1 cellular context compared by ENCODE assay signal in genomic region chr22:38067771-38068360, GRCh38.
TF ChIP-seq lines count a peak whose summit lies in the region.

No MANE protein-coding gene starts in this region.

TF ChIP-seq in WTC11, 78 proteins besides CTCF, POLR2A, EP300 and RAD21 (continued from another document):
- TF ChIP-seq AR (CRISPR knock-in tag; IDR thresholded peaks at IDR 0.05) (no peak), JAZF1 (CRISPR knock-in tag; IDR thresholded peaks at IDR 0.05) (no peak), SOX15 (CRISPR knock-in tag; IDR thresholded peaks at IDR 0.05) (no peak), NR1H2 (CRISPR knock-in tag; IDR thresholded peaks at IDR 0.05) (no peak), MLX (CRISPR knock-in tag; IDR thresholded peaks at IDR 0.05) (no peak), ZNF263 (CRISPR knock-in tag; IDR thresholded peaks at IDR 0.05; ENCODE audit: low read depth) (no peak), ATF1 (CRISPR knock-in tag; IDR thresholded peaks at IDR 0.05) (no peak), CREM (CRISPR knock-in tag; IDR thresholded peaks at IDR 0.05) (no peak), ATF6 (CRISPR knock-in tag; IDR thresholded peaks at IDR 0.05) (no peak), ARID4B (CRISPR knock-in tag; IDR thresholded peaks at IDR 0.05; ENCODE audit: borderline replicate concordance) (no peak), RORB (CRISPR knock-in tag; IDR thresholded peaks at IDR 0.05) (no peak), FOXP1 (CRISPR knock-in tag; IDR thresholded peaks at IDR 0.05; ENCODE audit: borderline replicate concordance) (no peak), ELF4 (CRISPR knock-in tag; IDR thresholded peaks at IDR 0.05; ENCODE audit: low read depth) (no peak)
